ENCODE assay signal across 1 cellular context in the genomic region with DNA sequence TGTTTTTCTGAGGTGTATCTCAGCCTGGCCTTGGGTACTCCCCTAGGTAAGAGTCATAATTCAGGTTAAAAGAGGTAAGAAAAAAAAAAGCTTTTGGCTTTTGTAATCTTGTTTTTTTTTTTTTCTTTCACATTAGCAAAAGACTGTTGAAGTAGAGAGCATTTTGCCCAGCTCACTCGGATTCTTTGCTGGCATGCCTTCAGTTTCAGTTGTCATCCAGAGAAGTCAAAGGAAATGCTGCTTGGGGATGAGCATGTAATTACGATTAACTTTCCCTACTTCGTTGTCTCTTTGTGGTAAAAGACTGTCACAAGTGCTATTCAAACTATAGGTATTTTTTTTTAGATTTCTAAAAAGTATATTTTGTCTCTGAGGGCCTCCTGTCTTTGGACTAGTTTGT.
TF ChIP-seq lines count a peak whose summit lies in the region.

No MANE protein-coding gene starts in this region.

TF ChIP-seq in K562, 482 proteins besides CTCF, POLR2A, EP300 and RAD21:
- no peak for TF ChIP-seq BRF1 (IDR thresholded peaks at IDR 0.05; ENCODE audit: borderline replicate concordance, extremely low read depth, insufficient read length)
- no peak for TF ChIP-seq SLC30A9 (CRISPR knock-in tag; IDR thresholded peaks at IDR 0.05)
- TF ChIP-seq HDAC8 (tag; IDR thresholded peaks at IDR 0.05), result no peak
- TF ChIP-seq GTF2A2 (tag; IDR thresholded peaks at IDR 0.05), result no peak
- no peak for TF ChIP-seq ERF (CRISPR knock-in tag; IDR thresholded peaks at IDR 0.05)
- no peak for TF ChIP-seq GABPB1 (CRISPR knock-in tag; IDR thresholded peaks at IDR 0.05)
- no peak for TF ChIP-seq CXXC5 (CRISPR knock-in tag; IDR thresholded peaks at IDR 0.05)
- TF ChIP-seq NCOA4 (IDR thresholded peaks at IDR 0.05; ENCODE audit: partially characterized antibody), result no peak
- TF ChIP-seq CHD1 (IDR thresholded peaks at IDR 0.05; ENCODE audit: low read length), result no peak
